ENCODE assay signal across 8 cellular contexts in the genomic region with DNA sequence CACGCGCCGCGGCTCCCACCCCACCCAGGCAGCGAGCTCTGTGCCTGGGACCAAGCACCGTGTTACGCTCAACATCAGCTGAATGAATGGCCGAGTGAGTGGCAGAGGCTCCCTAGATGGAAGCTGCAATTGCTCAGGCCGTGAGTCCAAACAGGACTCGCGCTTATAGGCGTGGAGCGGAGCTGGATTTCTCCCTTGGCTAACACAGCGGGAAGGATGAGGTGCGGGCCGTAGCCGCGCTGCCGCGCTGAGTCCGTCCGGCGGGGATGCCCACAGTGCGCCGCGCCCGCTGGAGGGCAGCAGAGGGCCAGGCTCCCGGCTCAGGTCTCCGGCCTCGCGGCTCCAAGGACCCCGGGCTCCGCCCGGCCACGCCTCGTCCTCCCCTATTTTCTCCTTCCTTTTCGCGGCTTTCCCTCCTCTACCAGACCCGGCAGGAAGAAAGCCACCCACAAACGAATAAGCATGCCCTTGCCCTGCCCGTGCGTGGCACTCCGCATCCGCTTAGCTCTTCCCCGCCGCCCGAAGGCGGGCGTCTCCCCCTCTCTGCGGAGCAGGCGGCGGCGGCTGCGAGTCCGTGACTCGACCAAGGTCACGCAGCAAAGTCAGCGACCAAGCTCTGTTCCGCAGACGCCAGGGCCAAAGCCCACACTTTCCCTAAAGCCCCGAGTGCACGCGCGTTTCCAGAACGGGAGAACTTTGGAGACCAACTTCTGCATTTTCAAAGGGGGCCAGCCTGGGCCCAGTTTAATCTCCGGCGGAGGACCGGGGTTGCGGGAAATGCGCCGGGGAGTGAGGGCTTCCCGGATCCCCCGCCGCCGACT. TPM values are rescaled to one million over a fixed set of nuclear protein-coding genes. Genes with fewer than 3 reads are reported as not detected.
DNase-seq lines count a peak whose midpoint lies in the region; ATAC-seq and TF ChIP-seq lines count a peak whose summit lies in the region.

No MANE protein-coding gene starts in this region.

- intact Hi-C loops in mucosa of descending colon (cut with DNase I, micrococcal nuclease) = no loop called here

- peak; percentile 72 for TF ChIP-seq CTCF in AG09319 (IDR thresholded peaks at IDR 0.05; ENCODE audit: low read depth, low read length)
- TF ChIP-seq CTCF in mucosa of descending colon (IDR thresholded peaks at IDR 0.05) = peak; percentile 81

- H3K4me1 ChIP-seq in mucosa of descending colon (ENCODE audit: low read depth) = no peaks in the 10 kb centered on the region

- DNase-seq in AG09319 (ENCODE audit: extremely low read depth, low read depth) = peak; percentile 53
- DNase-seq in NCI-H82 (lab: John Stamatoyannopoulos, UW) = peak; percentile 87
- peak; percentile 59 for DNase-seq in activated CD8-positive, alpha-beta memory T cell treated with anti-CD3 and anti-CD28 coated beads, Interleukin-2, amount 50 U/mL, for 4 hours
- DNase-seq in erythroblast (lab: John Stamatoyannopoulos, UW) = peak; percentile 56 to 75
- peak; percentile 83 to 93 (median 89) for DNase-seq in mucosa of descending colon
- DNase-seq in stimulated activated CD8-positive, alpha-beta memory T cell treated with anti-CD3 and anti-CD28 coated beads, Interleukin-15, amount 100 ng/mL, for 48 hours (ENCODE audit: low read depth in 2 of 2) = peak; percentile 47 to 55

- H3K4me3 ChIP-seq in mucosa of descending colon = peak overlapping the region; percentile 15

- no peak for TF ChIP-seq POLR2A in erythroblast (IDR thresholded peaks at IDR 0.05; ENCODE audit: low read length)

- ATAC-seq in GM19035 (IDR thresholded peaks at IDR 0.05; ENCODE audit: unreplicated experiment) (peak; percentile 84), HG03442 (IDR thresholded peaks at IDR 0.05; ENCODE audit: unreplicated experiment) (peak; percentile 79), mucosa of descending colon (peak; percentile 95)

- no peaks in the 10 kb centered on the region for H3K9me3 ChIP-seq in mucosa of descending colon

- no peaks in the 10 kb centered on the region for H3K36me3 ChIP-seq in mucosa of descending colon (ENCODE audit: low read depth)

RNA-seq across cellular contexts. Expression of a gene that starts 48.5 kb away (rescaled TPM):
- total RNA-seq in mucosa of descending colon = 10 to 100 TPM in 1 of 3 donors, 1 to 10 TPM in 2; 3.0 to 12.5 (median 4.1) TPM

RNA-seq across cellular contexts. Expression of a gene that starts 56.9 kb away (rescaled TPM):
- 10 to 100 TPM; 30.3 to 37.6 (median 34.3) TPM for total RNA-seq in mucosa of descending colon

Comparison
In these comparisons a context has a peak if more than half of its experiments do, and no peak if none do; other contexts are left out.
1. Peak in every context shown above with its lines: DNase-seq, ATAC-seq and H3K4me3 ChIP-seq.